In the genomic region with DNA sequence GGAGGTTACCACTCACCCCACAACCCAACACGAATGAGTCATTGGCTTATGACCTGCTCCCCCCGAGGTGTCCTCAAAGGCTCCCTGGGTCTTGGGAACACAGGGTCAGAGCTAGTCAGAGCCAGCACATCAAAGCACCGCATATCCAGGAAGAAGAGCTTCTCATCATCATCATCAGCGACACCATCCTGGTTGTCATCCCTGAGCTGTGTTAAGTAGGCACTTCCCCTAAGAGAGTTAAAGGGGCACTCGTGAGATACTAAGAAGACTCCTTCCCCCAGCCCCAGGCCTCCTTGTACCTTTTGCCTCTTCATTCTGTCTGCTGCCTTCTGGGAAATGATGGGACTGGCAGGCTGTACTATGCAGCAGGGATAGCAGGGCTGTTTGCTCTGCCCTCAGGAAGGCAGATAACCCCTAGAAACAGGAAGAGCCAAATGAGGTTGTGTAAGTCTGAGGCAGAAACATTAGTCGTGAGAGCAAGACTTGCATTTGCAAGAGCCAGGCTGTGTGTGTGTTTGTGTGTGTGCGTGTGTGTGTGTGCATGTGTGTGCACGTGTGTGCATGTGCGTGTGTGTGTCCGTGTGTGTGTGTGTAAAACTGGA, we compare ENCODE assay signal across 9 cellular contexts. TPM values are rescaled to one million over a fixed set of nuclear protein-coding genes. Genes with fewer than 3 reads are reported as not detected.
DNase-seq lines count a peak whose midpoint lies in the region; TF ChIP-seq lines count a peak whose summit lies in the region.
"Had no signal": no experiment of that assay in that cellular context is flagged by ENCODE, and none has a peak within 500 bp of the region (broad histone marks: within the 10 kb centered on the region; RNA-seq: fewer than 3 reads in every experiment).

No MANE protein-coding gene starts in this region.

- H3K4me1 ChIP-seq in Caco-2 (peaks cover 52% of the 10 kb centered on the region), breast epithelium (peaks cover 12 to 30% of the 10 kb centered on the region in 2 donors)

- TF ChIP-seq CTCF in Caco-2 (IDR thresholded peaks at IDR 0.05; ENCODE audit: insufficient read depth in 1 of 2, low read depth in 1 of 2, low read length in 1 of 2, severe bottlenecking in 1 of 2, unreplicated experiment in 1 of 2) (no peak), breast epithelium (IDR thresholded peaks at IDR 0.05) (no peak), nephron (IDR thresholded peaks at IDR 0.05; ENCODE audit: unreplicated experiment in 3 of 3) (no peak), GM10248 (IDR thresholded peaks at IDR 0.05; ENCODE audit: control extremely low read depth, extremely low read depth, low read depth, missing control alignments) (no peak), Calu3 (IDR thresholded peaks at IDR 0.05; ENCODE audit: unreplicated experiment) (no peak)

- BruUV-seq in Caco-2 (replicated peaks; lab: Mats Ljungman, UMichigan) (no TSS peak), Calu3 (replicated peaks; lab: Mats Ljungman, UMichigan) (no TSS peak)

- no peaks in the 10 kb centered on the region for H3K9me3 ChIP-seq in Caco-2
- H3K9me3 ChIP-seq in breast epithelium = no peaks in the 10 kb centered on the region

- H3K4me3 ChIP-seq in Caco-2 (ENCODE audit: low read depth, low read length) (no peak overlapping the region), breast epithelium (no peak overlapping the region)

- H3K4me1 Mint-ChIP-seq in Caco-2 (ENCODE audit: low read depth, unreplicated experiment) = peaks cover 36% of the 10 kb centered on the region
- H3K4me1 Mint-ChIP-seq in nephron = peaks cover 88% of the 10 kb centered on the region
- no peaks in the 10 kb centered on the region for H3K4me1 Mint-ChIP-seq in Calu3 (ENCODE audit: low read depth, unreplicated experiment)

- POLR2A ChIA-PET in Caco-2 (lab: Charles Lee) (no interaction called here), GM10248 (lab: Yijun Ruan, JAX) (no interaction called here)

- DNase-seq in Caco-2 (peak; percentile 58 to 68), M059J (ENCODE audit: low read depth) (peak; percentile 58), breast epithelium (ENCODE audit: low spot score in 2 of 2) (no peak), NCI-H1048 (lab: John Stamatoyannopoulos, UW) (no peak), NCI-H146 treated with DMSO at 0.1 percent for 48 hours (lab: John Stamatoyannopoulos, UW; ENCODE audit: unreplicated experiment) (no peak), GM10248 (ENCODE audit: extremely low spot score) (no peak), Calu3 (no peak)

- H3K27me3 Mint-ChIP-seq in Caco-2 (ENCODE audit: insufficient read depth, unreplicated experiment) (no peaks in the 10 kb centered on the region), nephron (ENCODE audit: low read depth) (no peaks in the 10 kb centered on the region), Calu3 (ENCODE audit: unreplicated experiment) (no peaks in the 10 kb centered on the region)

- CTCF ChIA-PET in Caco-2 (lab: Charles Lee) (no interaction called here), GM10248 (lab: Yijun Ruan, JAX) (no interaction called here), Calu3 (lab: Charles Lee) (no interaction called here)

- H3K27ac Mint-ChIP-seq in Caco-2 (ENCODE audit: unreplicated experiment) (peak overlapping the region; percentile 80), nephron (peak overlapping the region; percentile 98 to 100 (median 99)), Calu3 (ENCODE audit: unreplicated experiment) (no peak overlapping the region)

- H3K9me3 Mint-ChIP-seq in Caco-2 (ENCODE audit: unreplicated experiment) (peaks cover 10% of the 10 kb centered on the region), nephron (peaks cover 4% of the 10 kb centered on the region), Calu3 (ENCODE audit: low read depth, unreplicated experiment) (peaks cover 3% of the 10 kb centered on the region)

- H3K4me3 Mint-ChIP-seq in Caco-2 (ENCODE audit: unreplicated experiment) (peak overlapping the region; percentile 48), nephron (peak overlapping the region in 2 of 3 experiments; percentile 20 to 25), Calu3 (ENCODE audit: low read depth, unreplicated experiment) (no peak overlapping the region)

- H3K27me3 ChIP-seq in Caco-2 (replicated peaks; ENCODE audit: control insufficient read depth, insufficient read depth, low read length) (no peaks in the 10 kb centered on the region), breast epithelium (no peaks in the 10 kb centered on the region)

- H3K27ac ChIP-seq in breast epithelium = peak overlapping the region; percentile 71 to 78

- TF ChIP-seq POLR2A in breast epithelium (IDR thresholded peaks at IDR 0.05) = no peak

- H3K36me3 ChIP-seq in Caco-2 (ENCODE audit: control insufficient read depth, insufficient read depth, low read length) (0 out of 2 replicates have a peak, but pooled peaks cover 2% of the 10 kb centered on the region), breast epithelium (no peaks in the 10 kb centered on the region)

- intact Hi-C loops in Caco-2 (cut with micrococcal nuclease; ENCODE audit: unreplicated experiment) = no loop called here
- intact Hi-C loops in breast epithelium (cut with DNase I; ENCODE audit: low total_unique reads) = no loop called here
- intact Hi-C loops in Calu3 (cut with micrococcal nuclease; ENCODE audit: unreplicated experiment) = no loop called here

- H3K36me3 Mint-ChIP-seq in Caco-2 (ENCODE audit: insufficient read depth, unreplicated experiment) (peaks cover 14% of the 10 kb centered on the region), nephron (ENCODE audit: low read depth) (peaks cover 3% of the 10 kb centered on the region), Calu3 (ENCODE audit: insufficient read depth, unreplicated experiment) (no peaks in the 10 kb centered on the region)

RNA-seq across cellular contexts. Expression of gene CPA1, which starts 11.1 kb away (rescaled TPM):
- total RNA-seq in Caco-2 (2022) (not detected in 2 replicates), breast epithelium (under 1 TPM in 2 of 3 donors, not detected in 1; 0.73 to 0.96 TPM), Calu3 (2022) (not detected in 2 replicates)
- total RNA-seq in M059J (2014; rRNA removed; shearing (Covaris generic)) = not detected in 2 replicates
- total RNA-seq: dermis microvascular lymphatic vessel endothelial cell had no signal

RNA-seq across cellular contexts. Expression of gene CPA5, which starts 24.6 kb away (rescaled TPM):
- not detected in 2 replicates for total RNA-seq in Caco-2 (2022)
- total RNA-seq in M059J (2014; rRNA removed; shearing (Covaris generic)) = not detected in 2 replicates
- not detected for total RNA-seq in breast epithelium
- not detected in 2 replicates for total RNA-seq in Calu3 (2022)
- total RNA-seq: dermis microvascular lymphatic vessel endothelial cell had no signal

Comparison
In these comparisons a context has a peak if more than half of its experiments do, and no peak if none do; other contexts are left out.
1. DNase-seq: peak in Caco-2 (2 of 2) and M059J (single experiment); none in breast epithelium (0 of 2), NCI-H1048 (single experiment), NCI-H146 treated with DMSO at 0.1 percent for 48 hours (single experiment), GM10248 (single experiment) and Calu3 (single experiment).